8 cellular contexts compared by ENCODE assay signal in the genomic region with DNA sequence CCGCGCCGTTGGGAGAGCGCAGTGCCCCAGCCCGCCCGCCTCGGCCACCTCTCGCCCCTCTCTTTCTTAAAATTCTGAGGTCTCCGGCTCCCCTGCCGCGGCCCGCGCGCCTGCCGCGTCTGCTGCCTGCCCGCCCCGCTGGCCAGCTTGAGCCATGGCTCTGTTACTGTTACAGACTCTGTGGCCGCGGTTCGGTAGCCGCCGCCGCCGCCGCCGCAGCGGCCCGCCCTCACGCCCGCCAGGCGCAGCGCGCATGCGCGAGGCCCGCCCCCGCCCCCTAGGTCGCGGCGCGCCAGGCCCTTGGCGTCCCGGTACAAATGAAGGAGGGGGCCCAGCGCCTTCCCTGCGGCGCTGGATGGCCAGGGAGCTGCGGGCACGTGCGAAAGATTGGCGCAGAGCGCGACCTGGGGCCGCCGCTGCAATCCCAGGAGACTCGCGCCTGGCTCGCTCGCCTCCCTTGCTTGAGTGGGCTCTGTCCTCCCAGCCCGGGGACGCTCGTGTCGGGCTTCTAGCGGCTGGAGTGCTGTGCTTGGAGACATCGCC. TPM values are rescaled to one million over a fixed set of nuclear protein-coding genes. Genes with fewer than 3 reads are reported as not detected.
A peak's percentile ranks its signal among the peaks of the same experiment; 100 is the strongest.
DNase-seq lines count a peak whose midpoint lies in the region; ATAC-seq, FAIRE-seq and TF ChIP-seq lines count a peak whose summit lies in the region.

A gene (minus strand): TSS at position 171 of the 543 bp plus-strand sequence. CDS start 452 bp downstream, outside the sequence.

- H3K9me3 ChIP-seq in H1 (ENCODE audit: insufficient read depth in 2 of 2, low read depth in 1 of 2, low read length in 1 of 2): no peaks in the 10 kb centered on the region; a peak in 1 of 4 replicates
- H3K9me3 ChIP-seq in mononuclear cell (ENCODE audit: low read depth, low read length): no peaks in the 10 kb centered on the region
- H3K9me3 ChIP-seq in stomach: no peaks in the 10 kb centered on the region

- peaks cover 83 to 99% (median 96%) of the 10 kb centered on the region in 4 experiments for H3K27me3 ChIP-seq in H1 (replicated peaks in 1 of 4; ENCODE audit: control insufficient read depth in 3 of 4, extremely low read depth in 1 of 4, insufficient read depth in 3 of 4, low read length in 3 of 4)
- peaks cover 89% of the 10 kb centered on the region for H3K27me3 ChIP-seq in mononuclear cell (ENCODE audit: insufficient read depth, low read length)
- peaks cover 52 to 100% (median 86%) of the 10 kb centered on the region in 3 donors for H3K27me3 ChIP-seq in stomach

- H3K4ac ChIP-seq in H1 (replicated peaks; ENCODE audit: insufficient read length, low read depth, low read length): no peak within 1 kb of the TSS

- CTCF ChIA-PET in WTC11 (lab: Charles Lee) (interaction anchor here (0.6 to 8.5 kb wide), 7 partner anchors 7 to 407 kb away, joined by 3 to 104 read pairs (median 4); no protein-coding TSS in a partner anchor), H1 (lab: Charles Lee; ENCODE audit: partially characterized antibody) (interaction anchor here (0.7 to 10.9 kb wide), 3 partner anchors 9 to 128 kb away, joined by 3 to 182 read pairs (median 3); no protein-coding TSS in a partner anchor)

- H3K9me3 Mint-ChIP-seq in WTC11: no peaks in the 10 kb centered on the region

- H3K4me3 Mint-ChIP-seq in WTC11: peak within 1 kb of the TSS; percentile 81

- peak within 1 kb of the TSS; percentile 42 to 62 (median 46) for H3K4me3 ChIP-seq in H1 (ENCODE audit: extremely low read depth in 1 of 4, insufficient read depth in 2 of 4, low read depth in 3 of 4, low read length in 4 of 4)
- peak within 1 kb of the TSS; percentile 24 for H3K4me3 ChIP-seq in mononuclear cell (ENCODE audit: low read length)
- H3K4me3 ChIP-seq in stomach: peak within 1 kb of the TSS; percentile 44 to 62 (median 54)

- ATAC-seq in HG02623 (IDR thresholded peaks at IDR 0.05; ENCODE audit: unreplicated experiment) (peak; percentile 74), WTC11 (peak; percentile 10)

- no peaks in the 10 kb centered on the region for H3K79me2 ChIP-seq in H1 (ENCODE audit: control insufficient read depth in 1 of 2, insufficient read depth in 2 of 2, low read length in 2 of 2)

- H2BK20ac ChIP-seq in H1 (ENCODE audit: low read length): 0 out of 2 replicates have a peak within 1 kb of the TSS, but pooled peaks have one; percentile 72

- intact Hi-C loops in stomach (cut with DNase I; ENCODE audit: low total_unique reads): no loop called here

- H3K14ac ChIP-seq in H1 (ENCODE audit: insufficient read length): no peak within 1 kb of the TSS

- H3K27ac Mint-ChIP-seq in WTC11: no peak within 1 kb of the TSS

- peaks cover 15 to 39% of the 10 kb centered on the region in 2 experiments for H4K20me1 ChIP-seq in H1 (replicated peaks in 1 of 2; ENCODE audit: control insufficient read depth in 1 of 2, insufficient read depth in 2 of 2, low read length in 2 of 2)

- H3K23ac ChIP-seq in H1 (ENCODE audit: insufficient read length): no peak within 1 kb of the TSS

- peaks cover 2% of the 10 kb centered on the region; the same call in 1 of the 2 replicates for H3K79me1 ChIP-seq in H1 (ENCODE audit: low read depth, low read length)

- peaks cover 0 to 10% (median 0%) of the 10 kb centered on the region in 4 experiments; a peak in 1 of 8 replicates for H3K36me3 ChIP-seq in H1 (ENCODE audit: control insufficient read depth in 2 of 4, insufficient read depth in 4 of 4, low read length in 3 of 4)
- no peaks in the 10 kb centered on the region for H3K36me3 ChIP-seq in stomach

- peak within 1 kb of the TSS; percentile 5; the same call in 1 of the 2 replicates for H4K8ac ChIP-seq in H1 (ENCODE audit: extremely low read depth, insufficient read depth, low read length)

- peaks cover 94% of the 10 kb centered on the region for H3K27me3 Mint-ChIP-seq in WTC11 (ENCODE audit: low read depth)

- TF ChIP-seq CTCF in WTC11 (IDR thresholded peaks at IDR 0.05) (no peak), H1 (IDR thresholded peaks at IDR 0.05; ENCODE audit: control extremely low read depth in 1 of 3, insufficient read depth in 1 of 3, low read depth in 1 of 3, low read length in 3 of 3) (no peak), stomach (IDR thresholded peaks at IDR 0.05) (no peak)

- H2BK120ac ChIP-seq in H1 (replicated peaks; ENCODE audit: low read depth, low read length): no peak within 1 kb of the TSS

- peak within 1 kb of the TSS; percentile 81; the same call in 1 of the 2 replicates for H2BK15ac ChIP-seq in H1 (ENCODE audit: low read length)

- 1% methylated on average over 30 of the region's 65 CpGs; no CpG with 5 or more reads in 1 of the 2 experiments for WGBS in H1 (ENCODE audit: extremely low coverage in 1 of 2, insufficient coverage in 1 of 2, insufficient read length in 1 of 2, insufficient replicate concordance in 2 of 2, low coverage in 1 of 2, low lambda C conversion rate in 2 of 2, missing lambda C conversion rate in 1 of 2), 2 experiments
- WGBS in stomach, 5 donors: 0 to 1% (median 1%) methylated on average over 17 to 65 of the region's 65 CpGs

- no peak within 1 kb of the TSS for H2AFZ ChIP-seq in H1 (ENCODE audit: low read length)

- TF ChIP-seq POLR2A in H1 (IDR thresholded peaks at IDR 0.05; ENCODE audit: control extremely low read depth in 1 of 2, low read depth in 2 of 2, low read length in 2 of 2) (no peak), stomach (IDR thresholded peaks at IDR 0.05) (no peak)

- no peak for TF ChIP-seq RAD21 in H1 (IDR thresholded peaks at IDR 0.05 in 1 of 2, conservative IDR thresholded peaks at IDR 0.05 in 1 of 2; ENCODE audit: low read depth in 2 of 2, low read length in 2 of 2)

- TF ChIP-seq EP300 in H1 (IDR thresholded peaks at IDR 0.05; ENCODE audit: borderline replicate concordance in 1 of 2, low read depth in 2 of 2, low read length in 2 of 2) (no peak), stomach (IDR thresholded peaks at IDR 0.05) (no peak)

- no peak for FAIRE-seq in H1 (lab: Jason Lieb, UNC)

- H3K4me2 ChIP-seq in H1 (ENCODE audit: insufficient read depth in 1 of 2, low read depth in 2 of 2, low read length in 2 of 2): peak within 1 kb of the TSS; percentile 66 to 92

- peak within 1 kb of the TSS; percentile 51 for H4K91ac ChIP-seq in H1 (replicated peaks; ENCODE audit: insufficient read length, low read length)

- H3K36me3 Mint-ChIP-seq in WTC11: peaks cover 16% of the 10 kb centered on the region

- peak within 1 kb of the TSS; percentile 67 for H3K56ac ChIP-seq in H1 (replicated peaks; ENCODE audit: insufficient read length, low read depth, low read length)

- peaks cover 15 to 65% (median 52%) of the 10 kb centered on the region in 4 experiments for H3K4me1 ChIP-seq in H1 (replicated peaks in 1 of 4; ENCODE audit: control insufficient read depth in 3 of 4, insufficient read depth in 4 of 4, low read length in 3 of 4)
- peaks cover 22% of the 10 kb centered on the region for H3K4me1 ChIP-seq in mononuclear cell (ENCODE audit: insufficient read depth, low read length)
- H3K4me1 ChIP-seq in stomach: peaks cover 28 to 61% (median 50%) of the 10 kb centered on the region in 4 donors

- no peak within 1 kb of the TSS for H2AK5ac ChIP-seq in H1 (ENCODE audit: low read depth, low read length)

- peaks cover 18% of the 10 kb centered on the region; the same call in 1 of the 2 replicates for H3K23me2 ChIP-seq in H1 (ENCODE audit: low read depth, low read length)

- peaks cover 79% of the 10 kb centered on the region for H3K4me1 Mint-ChIP-seq in WTC11

- peak; percentile 33 to 46 for DNase-seq in activated CD4-positive, alpha-beta T cell treated with anti-CD3 and anti-CD28 coated beads for 24 hours (ENCODE audit: low read depth in 2 of 2)
- DNase-seq in activated CD4-positive, alpha-beta T cell treated with anti-CD3 and anti-CD28 coated beads for 1 hour: no peak
- DNase-seq in NCI-H146 treated with DMSO at 0.1 percent for 48 hours (lab: John Stamatoyannopoulos, UW; ENCODE audit: unreplicated experiment): peak; percentile 11
- DNase-seq in WTC11 (ENCODE audit: low spot score): peak; percentile 76
- peak in 1 of 2 experiments; percentile 87 for DNase-seq in H1 (ENCODE audit: low read depth in 1 of 2, low spot score in 2 of 2)
- DNase-seq in stomach: peak; percentile 51

- peak within 1 kb of the TSS; percentile 87 for H3K18ac ChIP-seq in H1 (ENCODE audit: extremely low read depth, low read length)

- H4K5ac ChIP-seq in H1 (ENCODE audit: insufficient read length, low read depth, low read length): no peak within 1 kb of the TSS

- no peak within 1 kb of the TSS for H3K9ac ChIP-seq in H1 (replicated peaks in 1 of 4; ENCODE audit: extremely low read depth in 1 of 4, low read depth in 3 of 4, low read length in 3 of 4)

- POLR2A ChIA-PET in WTC11 (lab: Charles Lee) (interaction anchor here (0.6 to 2.5 kb wide), 3 partner anchors 8 to 68 kb away, joined by 3 to 18 read pairs (median 3); no protein-coding TSS in a partner anchor), H1 (lab: Charles Lee; ENCODE audit: partially characterized antibody) (interaction anchor here (1.0 to 12.7 kb wide), 2 partner anchors 10 to 44 kb away, joined by 3 to 225 read pairs; no protein-coding TSS in a partner anchor)

- H3K27ac ChIP-seq in H1 (ENCODE audit: low read depth, low read length): no peak within 1 kb of the TSS
- H3K27ac ChIP-seq in stomach: no peak within 1 kb of the TSS

- H2BK5ac ChIP-seq in H1 (ENCODE audit: low read depth, low read length): peak within 1 kb of the TSS; percentile 35; the same call in 1 of the 2 replicates

- peak within 1 kb of the TSS; percentile 95; the same call in 1 of the 2 replicates for H2BK12ac ChIP-seq in H1 (ENCODE audit: low read depth, low read length)

TF ChIP-seq in WTC11, 78 proteins besides CTCF, POLR2A, EP300 and RAD21 (continues in another document):
- 0 out of 2 replicates have a peak, but pooled peaks have one; percentile 15 for TF ChIP-seq KAT7 (CRISPR knock-in tag; IDR thresholded peaks at IDR 0.05; ENCODE audit: borderline replicate concordance)

TF ChIP-seq in H1, 55 proteins besides CTCF, POLR2A, EP300 and RAD21 (continues in another document):
- TF ChIP-seq SIRT6 (IDR thresholded peaks at IDR 0.05; ENCODE audit: low read length) (no peak), SIN3A (conservative IDR thresholded peaks at IDR 0.05 in 1 of 2, IDR thresholded peaks at IDR 0.05 in 1 of 2; ENCODE audit: low read depth in 1 of 2, low read length in 2 of 2) (0 out of 4 replicates have a peak, but pooled peaks of 1 of the 2 experiments have one; percentile 17), SP2 (IDR thresholded peaks at IDR 0.05; ENCODE audit: low read length) (no peak)

RNA-seq across cellular contexts. Expression of the gene that starts here (rescaled TPM):
- total RNA-seq in WTC11 (2021): 33.8 to 39.3 TPM (median 35.9 TPM) in 3 replicates
- 6.1 and 6.4 TPM in 2 replicates for total RNA-seq in H1 (2021; fragmentation: NEBNext Ultra II Directional; extraction: Animal tissue kit (Norgen Biotek cat#: 25700))
- polyA plus RNA-seq in H1 (2011; rRNA removed): 0.47 and 0.65 TPM in 2 replicates
- polyA plus RNA-seq in H1 (2011; cell fraction: cytosol; rRNA removed): 1.1 TPM
- 2.0 TPM for polyA plus RNA-seq in H1 (2011; cell fraction: nucleus; rRNA removed)
- 1.4 to 3.0 TPM (median 1.8 TPM) in 4 replicates for polyA plus RNA-seq in H1 (2012, experiment 1 of 2)
- polyA plus RNA-seq in H1 (2012, experiment 2 of 2): 0.12 TPM
- polyA plus RNA-seq in H1 (2013, experiment 1 of 2): 11.2 TPM
- 10.6 TPM for polyA plus RNA-seq in H1 (2013, experiment 2 of 2)
- 4.4 and 5.0 TPM in 2 replicates for polyA minus RNA-seq in H1 (2011; rRNA and poly(A)+ RNA removed)
- polyA minus RNA-seq in H1 (2011; cell fraction: cytosol; rRNA and poly(A)+ RNA removed): 7.1 TPM
- polyA minus RNA-seq in H1 (2011; cell fraction: nucleus; rRNA and poly(A)+ RNA removed): 7.6 TPM
- total RNA-seq in mononuclear cell: 0.10 TPM
- 1 to 10 TPM in 1 of 5 donors, under 1 TPM in 1, not detected in 3; 0.18 to 1.2 TPM for total RNA-seq in stomach
- not detected for polyA plus RNA-seq in stomach
